In genomic region chr13:43988302-43988701, GRCh38 we compare ENCODE assay signal across 23 cellular contexts.
DNase-seq lines count a peak whose midpoint lies in the region; ATAC-seq, FAIRE-seq and TF ChIP-seq lines count a peak whose summit lies in the region.
"Had no signal": no experiment of that assay in that cellular context is flagged by ENCODE, and none has a peak within 500 bp of the region (broad histone marks: within the 10 kb centered on the region; RNA-seq: fewer than 3 reads in every experiment).

No MANE protein-coding gene starts in this region.

- TF ChIP-seq RAD21 in SK-N-SH (IDR thresholded peaks at IDR 0.05; ENCODE audit: low read length) = no peak

- H3K27me3 ChIP-seq in SK-N-SH (ENCODE audit: insufficient read depth) = no peaks in the 10 kb centered on the region; the same call in 1 of the 2 replicates
- no peaks in the 10 kb centered on the region for H3K27me3 ChIP-seq in bronchial epithelial cell (ENCODE audit: control insufficient read depth, insufficient read depth, low read length)
- H3K27me3 ChIP-seq in brain microvascular endothelial cell (replicated peaks) = no peaks in the 10 kb centered on the region
- H3K27me3 ChIP-seq: BLaER1 had no signal

- CTCF ChIA-PET in SK-N-SH (lab: Yijun Ruan, JAX) = no interaction called here

- TF ChIP-seq CTCF in SK-N-SH (IDR thresholded peaks at IDR 0.05) (no peak), bronchial epithelial cell (IDR thresholded peaks at IDR 0.05; ENCODE audit: insufficient read depth, low read length, severe bottlenecking) (no peak), fibroblast of the aortic adventitia (IDR thresholded peaks at IDR 0.05; ENCODE audit: insufficient read depth, low read length) (no peak), brain microvascular endothelial cell (IDR thresholded peaks at IDR 0.05; ENCODE audit: low read depth, low read length, missing control alignments) (no peak)

- WGBS in SK-N-SH (ENCODE audit: low lambda C conversion rate) = 82% methylated on average over 1 of the region's 1 CpG

- in situ Hi-C loops in brain microvascular endothelial cell (cut with HindIII; ENCODE audit: low pct_ligation_motif_present, low sequenced_read_pairs) = no loop called here

- H3K36me3 ChIP-seq in SK-N-SH (replicated peaks in 1 of 2; ENCODE audit: control insufficient read depth in 1 of 2, insufficient read depth in 2 of 2, low read length in 1 of 2) = no peaks in the 10 kb centered on the region
- H3K36me3 ChIP-seq in bronchial epithelial cell (ENCODE audit: control insufficient read depth, insufficient read depth, low read length) = no peaks in the 10 kb centered on the region
- no peaks in the 10 kb centered on the region for H3K36me3 ChIP-seq in brain microvascular endothelial cell (replicated peaks)
- H3K36me3 ChIP-seq: BLaER1 had no signal

- POLR2A ChIA-PET in SK-N-SH (lab: Yijun Ruan, JAX) = no interaction called here

- no peaks in the 10 kb centered on the region; a peak in 1 of 4 replicates for H3K4me1 ChIP-seq in SK-N-SH (ENCODE audit: control insufficient read depth in 1 of 2, insufficient read depth in 2 of 2, low read depth in 1 of 2, low read length in 1 of 2)

- FAIRE-seq in bronchial epithelial cell (lab: Jason Lieb, UNC) = no peak
- FAIRE-seq: H54 had no signal

- no peaks in the 10 kb centered on the region for H4K20me1 ChIP-seq in SK-N-SH (ENCODE audit: insufficient read depth)
- H4K20me1 ChIP-seq: BLaER1 had no signal

- H3K9me2 ChIP-seq in SK-N-SH = no peaks in the 10 kb centered on the region

- no peak overlapping the region for H2AFZ ChIP-seq in SK-N-SH (ENCODE audit: low read depth)

- ATAC-seq in HG02973 (IDR thresholded peaks at IDR 0.05; ENCODE audit: unreplicated experiment) = no peak
- ATAC-seq: Panc1 had no signal

- no peak overlapping the region for H3K9ac ChIP-seq in SK-N-SH
- H3K9ac ChIP-seq: BLaER1 had no signal

- H3K79me2 ChIP-seq in SK-N-SH (ENCODE audit: insufficient read depth) = no peaks in the 10 kb centered on the region

- no peaks in the 10 kb centered on the region for H3F3A ChIP-seq in SK-N-SH (replicated peaks; ENCODE audit: insufficient read depth)

- H3K4me2 ChIP-seq in SK-N-SH = no peak overlapping the region
- H3K4me2 ChIP-seq: BLaER1 had no signal

- no peak overlapping the region for H3K4me3 ChIP-seq in SK-N-SH (ENCODE audit: low read depth in 2 of 2, low read length in 1 of 2)
- no peak overlapping the region for H3K4me3 ChIP-seq in bronchial epithelial cell (ENCODE audit: low read depth, low read length)
- H3K4me3 ChIP-seq in fibroblast of the aortic adventitia (ENCODE audit: low read depth, low read length) = no peak overlapping the region
- H3K4me3 ChIP-seq in brain microvascular endothelial cell (ENCODE audit: low read depth, low read length) = no peak overlapping the region
- H3K4me3 ChIP-seq: BLaER1 had no signal

- H3K27ac ChIP-seq in SK-N-SH (ENCODE audit: low read depth in 2 of 2, low read length in 1 of 2) (no peak overlapping the region), brain microvascular endothelial cell (no peak overlapping the region)
- H3K27ac ChIP-seq: BLaER1 had no signal

- no peak for TF ChIP-seq EP300 in SK-N-SH (IDR thresholded peaks at IDR 0.05; ENCODE audit: borderline replicate concordance in 1 of 2, low read depth in 1 of 2, low read length in 1 of 2)

- DNase-seq in SK-N-SH = no peak
- peak; percentile 39 for DNase-seq in bronchial epithelial cell (ENCODE audit: low read depth)
- peak; percentile 30 for DNase-seq in fibroblast of the aortic adventitia (ENCODE audit: low read depth)
- DNase-seq in activated CD4-positive, alpha-beta T cell treated with anti-CD3 and anti-CD28 coated beads for 48 hours = no peak
- DNase-seq in stimulated activated CD8-positive, alpha-beta memory T cell treated with anti-CD3 and anti-CD28 coated beads, Interleukin-4, amount 100 ng/mL, for 48 hours = no peak
- no peak for DNase-seq in brain microvascular endothelial cell
- DNase-seq: CD4-positive, alpha-beta T cell; COR-L47; DMS79; Kasumi-1; MM.1S; NCI-H1092; NCI-H1436; NCI-H187 treated with DMSO at 0.1 percent for 48 hours; NCI-H2107; NCI-H510A; NCI-H748 treated with DMSO at 0.1 percent for 48 hours; NK-92 treated with Interleukin-12 subunit alpha and Interleukin-12 subunit beta, amount 100 ng/mL, for 24 hours; SIG-M5 had no signal

- no peaks in the 10 kb centered on the region for H3K9me3 ChIP-seq in SK-N-SH
- H3K9me3 ChIP-seq: BLaER1 had no signal

TF ChIP-seq in SK-N-SH, 30 proteins besides CTCF, POLR2A, EP300 and RAD21:
- no peak for TF ChIP-seq TAF1 (IDR thresholded peaks at IDR 0.05; ENCODE audit: borderline replicate concordance, low read depth, low read length)
- no peak for TF ChIP-seq YY1 (IDR thresholded peaks at IDR 0.05; ENCODE audit: low read depth)
- TF ChIP-seq RFX5 (IDR thresholded peaks at IDR 0.05; ENCODE audit: low read length) = no peak
- no peak for TF ChIP-seq JUND (IDR thresholded peaks at IDR 0.05)
- peak; percentile 44 for TF ChIP-seq PBX3 (IDR thresholded peaks at IDR 0.05)
- TF ChIP-seq TCF12 (IDR thresholded peaks at IDR 0.05) = no peak
TF ChIP-seq in SK-N-SH: peak in this region for 1.

Comparison
In these comparisons a context has a peak if more than half of its experiments do, and no peak if none do; other contexts are left out.
1. DNase-seq: peak in bronchial epithelial cell (single experiment) and fibroblast of the aortic adventitia (single experiment); none in SK-N-SH (single experiment), activated CD4-positive, alpha-beta T cell treated with anti-CD3 and anti-CD28 coated beads for 48 hours (single experiment), stimulated activated CD8-positive, alpha-beta memory T cell treated with anti-CD3 and anti-CD28 coated beads, Interleukin-4, amount 100 ng/mL, for 48 hours (single experiment) and brain microvascular endothelial cell (single experiment).